Comparison of ENCODE assay signal across 20 cellular contexts in genomic region chr1:28266920-28267322, GRCh38. TPM values are rescaled to one million over a fixed set of nuclear protein-coding genes. Genes with fewer than 3 reads are reported as not detected.
DNase-seq lines count a peak whose midpoint lies in the region; ATAC-seq and TF ChIP-seq lines count a peak whose summit lies in the region.
"Had no signal": no experiment of that assay in that cellular context is flagged by ENCODE, and none has a peak within 500 bp of the region (broad histone marks: within the 10 kb centered on the region; RNA-seq: fewer than 3 reads in every experiment).

No MANE protein-coding gene starts in this region.

- H3K27me3 ChIP-seq in heart right ventricle (no peaks in the 10 kb centered on the region), left ventricle myocardium inferior (ENCODE audit: low read depth) (no peaks in the 10 kb centered on the region)
- H3K27me3 ChIP-seq: ascending aorta, colonic mucosa, upper lobe of left lung had no signal

- peak overlapping the region; percentile 30 for H3K27ac Mint-ChIP-seq in type B pancreatic cell
- H3K27ac Mint-ChIP-seq in activated naive CD8-positive, alpha-beta T cell treated with anti-CD3 and anti-CD28 coated beads, Interleukin-2, amount 50 U/mL, for 24 hours = no peak overlapping the region
- H3K27ac Mint-ChIP-seq: activated CD8-positive, alpha-beta memory T cell treated with anti-CD3 and anti-CD28 coated beads, Interleukin-2, amount 10 ng/mL, durations not matched to agents 7 days and 5 days; CD8-positive, alpha-beta T cell; stimulated activated memory B cell treated with anti-CD40 and anti-IgM and Interleukin-4, amounts not matched to agents 10 μg/mL and 1 μg/mL and 100 μg/mL, for 72 hours had no signal

- H3K36me3 Mint-ChIP-seq in type B pancreatic cell = no peaks in the 10 kb centered on the region
- H3K36me3 Mint-ChIP-seq in activated naive CD8-positive, alpha-beta T cell treated with anti-CD3 and anti-CD28 coated beads, Interleukin-2, amount 50 U/mL, for 24 hours (ENCODE audit: low read depth) = peaks cover 11% of the 10 kb centered on the region

- no peaks in the 10 kb centered on the region for H3K27me3 Mint-ChIP-seq in type B pancreatic cell
- H3K27me3 Mint-ChIP-seq in activated naive CD8-positive, alpha-beta T cell treated with anti-CD3 and anti-CD28 coated beads, Interleukin-2, amount 50 U/mL, for 24 hours = no peaks in the 10 kb centered on the region
- H3K27me3 Mint-ChIP-seq: activated CD8-positive, alpha-beta memory T cell treated with anti-CD3 and anti-CD28 coated beads, Interleukin-2, amount 10 ng/mL, durations not matched to agents 7 days and 5 days; stimulated activated memory B cell treated with anti-CD40 and anti-IgM and Interleukin-4, amounts not matched to agents 10 μg/mL and 1 μg/mL and 100 μg/mL, for 72 hours; T-helper 17 cell had no signal

- DNase-seq in heart right ventricle = no peak
- DNase-seq in left ventricle myocardium inferior = no peak
- no peak for DNase-seq in left lobe of liver (ENCODE audit: low spot score)
- DNase-seq in type B pancreatic cell (ENCODE audit: extremely low spot score, unreplicated experiment) = no peak
- no peak for DNase-seq in activated naive CD8-positive, alpha-beta T cell treated with anti-CD3 and anti-CD28 coated beads, Interleukin-2, amount 50 U/mL, for 24 hours
- no peak for DNase-seq in NCI-H345 treated with DMSO at 0.1 percent for 48 hours (lab: John Stamatoyannopoulos, UW; ENCODE audit: unreplicated experiment)
- DNase-seq: activated CD8-positive, alpha-beta memory T cell treated with anti-CD3 and anti-CD28 coated beads, Interleukin-2, amount 10 ng/mL, durations not matched to agents 7 days and 5 days; activated gamma-delta T cell; CD8-positive, alpha-beta T cell; colonic mucosa; DND-41; NCI-H1436; NK-92 treated with Interleukin-12 subunit alpha and Interleukin-12 subunit beta, amount 100 ng/mL, for 24 hours; occipital lobe; T-helper 17 cell; upper lobe of left lung had no signal

- H3K36me3 ChIP-seq in heart right ventricle (peaks cover 0 to 32% (median 4%) of the 10 kb centered on the region in 9 donors), left ventricle myocardium inferior (peaks cover 18% of the 10 kb centered on the region)
- H3K36me3 ChIP-seq: colonic mucosa had no signal

- H3K27ac ChIP-seq in heart right ventricle (peak overlapping the region in 3 of 10 donors; percentile 1 to 15 (median 8)), left ventricle myocardium inferior (replicated peaks) (no peak overlapping the region)
- H3K27ac ChIP-seq: ascending aorta, colonic mucosa, skin epidermis, upper lobe of left lung had no signal

- H3K4me3 ChIP-seq in heart right ventricle = no peak overlapping the region
- no peak overlapping the region for H3K4me3 ChIP-seq in left ventricle myocardium inferior
- H3K4me3 ChIP-seq: ascending aorta, colonic mucosa, skin epidermis, upper lobe of left lung had no signal

- peaks cover 26% of the 10 kb centered on the region for H3K4me1 Mint-ChIP-seq in type B pancreatic cell (ENCODE audit: unreplicated experiment)
- H3K4me1 Mint-ChIP-seq in activated naive CD8-positive, alpha-beta T cell treated with anti-CD3 and anti-CD28 coated beads, Interleukin-2, amount 50 U/mL, for 24 hours = peaks cover 3% of the 10 kb centered on the region
- H3K4me1 Mint-ChIP-seq: stimulated activated memory B cell treated with anti-CD40 and anti-IgM and Interleukin-4, amounts not matched to agents 10 μg/mL and 1 μg/mL and 100 μg/mL, for 72 hours had no signal

- intact Hi-C loops in heart right ventricle (cut with DNase I) (loop anchor here in 2 of 10 donors (10.0 kb wide), 3 partner anchors 58 to 188 kb away; partner anchors contain the start of genes MED18 (in 1 of the 2) and PHACTR4 (in 1 of the 2)), left ventricle myocardium inferior (cut with micrococcal nuclease) (no loop called here)

- no peaks in the 10 kb centered on the region for H3K9me3 Mint-ChIP-seq in type B pancreatic cell
- H3K9me3 Mint-ChIP-seq in activated naive CD8-positive, alpha-beta T cell treated with anti-CD3 and anti-CD28 coated beads, Interleukin-2, amount 50 U/mL, for 24 hours = no peaks in the 10 kb centered on the region
- H3K9me3 Mint-ChIP-seq: CD8-positive, alpha-beta T cell; stimulated activated memory B cell treated with anti-CD40 and anti-IgM and Interleukin-4, amounts not matched to agents 10 μg/mL and 1 μg/mL and 100 μg/mL, for 72 hours had no signal

- H3K4me1 ChIP-seq in heart right ventricle (peaks cover 3 to 50% (median 21%) of the 10 kb centered on the region in 9 donors), left ventricle myocardium inferior (peaks cover 55% of the 10 kb centered on the region)

- H3K4me3 Mint-ChIP-seq in type B pancreatic cell = no peak overlapping the region
- no peak overlapping the region for H3K4me3 Mint-ChIP-seq in activated naive CD8-positive, alpha-beta T cell treated with anti-CD3 and anti-CD28 coated beads, Interleukin-2, amount 50 U/mL, for 24 hours
- H3K4me3 Mint-ChIP-seq: activated CD8-positive, alpha-beta memory T cell treated with anti-CD3 and anti-CD28 coated beads, Interleukin-2, amount 10 ng/mL, durations not matched to agents 7 days and 5 days; CD8-positive, alpha-beta T cell; stimulated activated memory B cell treated with anti-CD40 and anti-IgM and Interleukin-4, amounts not matched to agents 10 μg/mL and 1 μg/mL and 100 μg/mL, for 72 hours; T-helper 17 cell had no signal

- WGBS in heart right ventricle, 2 donors = 45 to 49% methylated on average over 5 of the region's 5 CpGs

- ATAC-seq in heart right ventricle (peak in 5 of 8 donors; percentile 5 to 62 (median 47)), left lobe of liver (peak; percentile 33)
- ATAC-seq in activated naive CD8-positive, alpha-beta T cell treated with anti-CD3 and anti-CD28 coated beads, Interleukin-2, amount 50 U/mL, for 24 hours = no peak
- ATAC-seq: activated CD4-positive, CD25-positive, alpha-beta regulatory T cell treated with anti-CD3 and anti-CD28 coated beads, Interleukin-2, amount 50 U/mL, for 24 hours; activated CD8-positive, alpha-beta memory T cell treated with anti-CD3 and anti-CD28 coated beads, Interleukin-2, amount 10 ng/mL, durations not matched to agents 7 days and 5 days; CD8-positive, alpha-beta T cell; stimulated activated memory B cell treated with anti-CD40 and anti-IgM and Interleukin-4, amounts not matched to agents 10 μg/mL and 1 μg/mL and 100 μg/mL, for 72 hours; T-helper 17 cell had no signal

- H3K9me3 ChIP-seq in heart right ventricle (no peaks in the 10 kb centered on the region), left ventricle myocardium inferior (replicated peaks) (no peaks in the 10 kb centered on the region)
- H3K9me3 ChIP-seq: ascending aorta, colonic mucosa, upper lobe of left lung had no signal

- no peak for TF ChIP-seq CTCF in heart right ventricle (IDR thresholded peaks at IDR 0.05)
- TF ChIP-seq CTCF in left ventricle myocardium inferior (IDR thresholded peaks at IDR 0.05; ENCODE audit: borderline replicate concordance) = no peak
- no peak for TF ChIP-seq CTCF in type B pancreatic cell (conservative IDR thresholded peaks at IDR 0.05)

RNA-seq across cellular contexts. Expression of gene SESN2, which starts 7.6 kb away (rescaled TPM):
- total RNA-seq in heart right ventricle (1 to 10 TPM; 1.9 to 6.0 (median 3.6) TPM), left ventricle myocardium inferior (3.0 TPM), left lobe of liver (15.2 TPM), type B pancreatic cell (ENCODE audit: low replicate concordance) (21.5 and 40.2 TPM in 2 replicates)
- polyA plus RNA-seq in heart right ventricle = 1 to 10 TPM; 2.4 to 7.9 TPM

RNA-seq across cellular contexts. Expression of gene ATP5IF1, which starts 31.0 kb away (rescaled TPM):
- total RNA-seq in heart right ventricle (100 to 1,000 TPM; 255 to 482 (median 420) TPM), left ventricle myocardium inferior (430 TPM), left lobe of liver (128 TPM), type B pancreatic cell (ENCODE audit: low replicate concordance) (143 and 144 TPM in 2 replicates)
- 1,000 to 10,000 TPM in 1 of 2 donors, 100 to 1,000 TPM in 1; 311 to 3,942 TPM for polyA plus RNA-seq in heart right ventricle

RNA-seq across cellular contexts. Expression of gene DNAJC8, which starts 34.1 kb away (rescaled TPM):
- total RNA-seq in heart right ventricle (10 to 100 TPM; 53.9 to 64.5 (median 58.0) TPM), left ventricle myocardium inferior (55.3 TPM), left lobe of liver (23.6 TPM), type B pancreatic cell (ENCODE audit: low replicate concordance) (60.3 and 90.2 TPM in 2 replicates)
- 10 to 100 TPM; 39.7 to 74.0 TPM for polyA plus RNA-seq in heart right ventricle
